2 cellular contexts compared by ENCODE assay signal in the genomic region with DNA sequence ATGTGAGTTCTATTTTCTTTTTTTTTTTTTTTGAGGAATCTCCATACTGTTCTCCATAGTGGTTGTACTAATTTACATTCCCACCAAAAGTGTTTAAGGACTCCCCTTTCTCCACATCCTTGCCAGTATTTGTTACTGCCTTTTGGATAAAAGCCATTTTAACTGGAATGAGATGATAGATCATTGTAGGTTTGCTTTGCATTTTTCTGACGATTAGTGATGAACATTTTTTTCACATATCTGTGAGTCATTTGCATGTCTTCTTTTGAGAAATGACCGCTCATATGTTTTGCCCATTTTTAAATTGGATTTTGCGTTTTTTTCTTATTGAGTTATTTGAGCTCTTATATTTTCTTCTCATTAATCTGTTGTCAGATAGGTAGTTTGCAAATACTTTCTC.
TF ChIP-seq lines count a peak whose summit lies in the region.

No MANE protein-coding gene starts in this region.

TF ChIP-seq in IMR-90, 13 proteins besides CTCF, POLR2A, EP300 and RAD21 (continued from another document):
- TF ChIP-seq, protein P1, sequence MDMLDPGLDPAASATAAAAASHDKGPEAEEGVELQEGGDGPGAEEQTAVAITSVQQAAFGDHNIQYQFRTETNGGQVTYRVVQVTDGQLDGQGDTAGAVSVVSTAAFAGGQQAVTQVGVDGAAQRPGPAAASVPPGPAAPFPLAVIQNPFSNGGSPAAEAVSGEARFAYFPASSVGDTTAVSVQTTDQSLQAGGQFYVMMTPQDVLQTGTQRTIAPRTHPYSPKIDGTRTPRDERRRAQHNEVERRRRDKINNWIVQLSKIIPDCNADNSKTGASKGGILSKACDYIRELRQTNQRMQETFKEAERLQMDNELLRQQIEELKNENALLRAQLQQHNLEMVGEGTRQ (IDR thresholded peaks at IDR 0.05; ENCODE audit: low read depth, low read length): no peak
- TF ChIP-seq MAZ (IDR thresholded peaks at IDR 0.05; ENCODE audit: borderline replicate concordance, low read depth, low read length): no peak
- TF ChIP-seq SMC3 (IDR thresholded peaks at IDR 0.05; ENCODE audit: low read depth, low read length): no peak
- no peak for TF ChIP-seq RFX5 (IDR thresholded peaks at IDR 0.05; ENCODE audit: low read depth, low read length)
- TF ChIP-seq MXI1 (IDR thresholded peaks at IDR 0.05; ENCODE audit: borderline replicate concordance, low read depth, low read length): no peak

TF ChIP-seq in SK-N-SH treated with all-trans-retinoic acid at 6 μM for 48 hours, 23 proteins besides CTCF, POLR2A, EP300 and RAD21 (continued from another document):
- TF ChIP-seq, protein P2, sequence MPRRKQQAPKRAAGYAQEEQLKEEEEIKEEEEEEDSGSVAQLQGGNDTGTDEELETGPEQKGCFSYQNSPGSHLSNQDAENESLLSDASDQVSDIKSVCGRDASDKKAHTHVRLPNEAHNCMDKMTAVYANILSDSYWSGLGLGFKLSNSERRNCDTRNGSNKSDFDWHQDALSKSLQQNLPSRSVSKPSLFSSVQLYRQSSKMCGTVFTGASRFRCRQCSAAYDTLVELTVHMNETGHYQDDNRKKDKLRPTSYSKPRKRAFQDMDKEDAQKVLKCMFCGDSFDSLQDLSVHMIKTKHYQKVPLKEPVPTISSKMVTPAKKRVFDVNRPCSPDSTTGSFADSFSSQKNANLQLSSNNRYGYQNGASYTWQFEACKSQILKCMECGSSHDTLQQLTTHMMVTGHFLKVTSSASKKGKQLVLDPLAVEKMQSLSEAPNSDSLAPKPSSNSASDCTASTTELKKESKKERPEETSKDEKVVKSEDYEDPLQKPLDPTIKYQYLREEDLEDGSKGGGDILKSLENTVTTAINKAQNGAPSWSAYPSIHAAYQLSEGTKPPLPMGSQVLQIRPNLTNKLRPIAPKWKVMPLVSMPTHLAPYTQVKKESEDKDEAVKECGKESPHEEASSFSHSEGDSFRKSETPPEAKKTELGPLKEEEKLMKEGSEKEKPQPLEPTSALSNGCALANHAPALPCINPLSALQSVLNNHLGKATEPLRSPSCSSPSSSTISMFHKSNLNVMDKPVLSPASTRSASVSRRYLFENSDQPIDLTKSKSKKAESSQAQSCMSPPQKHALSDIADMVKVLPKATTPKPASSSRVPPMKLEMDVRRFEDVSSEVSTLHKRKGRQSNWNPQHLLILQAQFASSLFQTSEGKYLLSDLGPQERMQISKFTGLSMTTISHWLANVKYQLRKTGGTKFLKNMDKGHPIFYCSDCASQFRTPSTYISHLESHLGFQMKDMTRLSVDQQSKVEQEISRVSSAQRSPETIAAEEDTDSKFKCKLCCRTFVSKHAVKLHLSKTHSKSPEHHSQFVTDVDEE (CRISPR knock-in tag; IDR thresholded peaks at IDR 0.05): no peak
